In genomic region chr20:25057234-25058050, GRCh38 we compare ENCODE assay signal across 8 cellular contexts. TPM values are rescaled to one million over a fixed set of nuclear protein-coding genes. Genes with fewer than 3 reads are reported as not detected.
DNase-seq lines count a peak whose midpoint lies in the region; ATAC-seq and TF ChIP-seq lines count a peak whose summit lies in the region.

No MANE protein-coding gene starts in this region.

- ATAC-seq in GM19023 (IDR thresholded peaks at IDR 0.05; ENCODE audit: unreplicated experiment), result peak; percentile 41
- ATAC-seq in HG03196 (IDR thresholded peaks at IDR 0.05; ENCODE audit: unreplicated experiment), result peak; percentile 34
- ATAC-seq in Panc1, result peak; percentile 84

- POLR2A ChIA-PET in Panc1 (lab: Charles Lee), result no interaction called here

- WGBS in suprapubic skin, result 0% methylated on average over 23 of the region's 86 CpGs

- peaks cover 16% of the 10 kb centered on the region for H3K36me3 Mint-ChIP-seq in activated T-helper 2 cell treated with anti-CD3 and anti-CD28 coated beads, Interferon-gamma antibody, Interleukin-2, Interleukin-4, amounts not matched to agents 10 μg/mL and 5 μg/mL and 100 μg/mL, durations not matched to agents 14 hours and 24 hours and 36 hours (ENCODE audit: low read depth)

- H3K27me3 Mint-ChIP-seq in activated T-helper 2 cell treated with anti-CD3 and anti-CD28 coated beads, Interferon-gamma antibody, Interleukin-2, Interleukin-4, amounts not matched to agents 10 μg/mL and 5 μg/mL and 100 μg/mL, durations not matched to agents 14 hours and 24 hours and 36 hours (ENCODE audit: low read depth), result peaks cover 18% of the 10 kb centered on the region

- BruUV-seq in Panc1 (replicated peaks; lab: Mats Ljungman, UMichigan), result no TSS peak

- no peak for TF ChIP-seq EP300 in suprapubic skin (IDR thresholded peaks at IDR 0.05)

- H3K4me3 ChIP-seq in Panc1 (ENCODE audit: low read depth in 2 of 2, low read length in 2 of 2), result peak overlapping the region; percentile 71 to 72
- H3K4me3 ChIP-seq in fibroblast of villous mesenchyme (ENCODE audit: low read depth, low read length), result peak overlapping the region; percentile 67
- H3K4me3 ChIP-seq in neutrophil (ENCODE audit: low read depth in 1 of 2, low read length in 1 of 2), result peak overlapping the region; percentile 81 to 84
- peak overlapping the region; percentile 92 for H3K4me3 ChIP-seq in suprapubic skin

- H3K27ac ChIP-seq in Panc1 (ENCODE audit: low read length) (peak overlapping the region; percentile 83), neutrophil (peak overlapping the region; percentile 74), suprapubic skin (peak overlapping the region; percentile 92)

- intact Hi-C loops in Panc1 (cut with micrococcal nuclease; ENCODE audit: unreplicated experiment), result no loop called here
- intact Hi-C loops in activated T-helper 2 cell treated with anti-CD3 and anti-CD28 coated beads, Interferon-gamma antibody, Interleukin-2, Interleukin-4, amounts not matched to agents 10 μg/mL and 5 μg/mL and 100 μg/mL, durations not matched to agents 14 hours and 24 hours and 36 hours (cut with micrococcal nuclease), result loop anchor here (1.0 to 5.0 kb wide), 7 partner anchors 65 to 1030 kb away; partner anchors contain the start of genes ABHD12, APMAP, CST7 and PYGB

- H3K9me3 Mint-ChIP-seq in activated T-helper 2 cell treated with anti-CD3 and anti-CD28 coated beads, Interferon-gamma antibody, Interleukin-2, Interleukin-4, amounts not matched to agents 10 μg/mL and 5 μg/mL and 100 μg/mL, durations not matched to agents 14 hours and 24 hours and 36 hours, result no peaks in the 10 kb centered on the region

- no peaks in the 10 kb centered on the region for H3K27me3 ChIP-seq in Panc1 (ENCODE audit: control insufficient read depth, insufficient read depth, low read length)
- H3K27me3 ChIP-seq in neutrophil, result peaks cover 17% of the 10 kb centered on the region
- no peaks in the 10 kb centered on the region for H3K27me3 ChIP-seq in suprapubic skin

- in situ Hi-C loops in Panc1 (cut with HindIII; ENCODE audit: low pct_unique_long_range_greater_than_20kb, low sequenced_read_pairs), result no loop called here

- no peaks in the 10 kb centered on the region for H3K36me3 ChIP-seq in Panc1 (ENCODE audit: control insufficient read depth, insufficient read depth, low read length)
- no peaks in the 10 kb centered on the region for H3K36me3 ChIP-seq in neutrophil
- H3K36me3 ChIP-seq in suprapubic skin, result no peaks in the 10 kb centered on the region

- peaks cover 33% of the 10 kb centered on the region for H3K4me1 ChIP-seq in Panc1 (ENCODE audit: control insufficient read depth, insufficient read depth, low read length)
- peaks cover 30 to 37% of the 10 kb centered on the region in 2 experiments for H3K4me1 ChIP-seq in neutrophil (ENCODE audit: control insufficient read depth in 1 of 2, insufficient read depth in 1 of 2, low read depth in 1 of 2, low read length in 1 of 2)
- H3K4me1 ChIP-seq in suprapubic skin, result peaks cover 67% of the 10 kb centered on the region

- TF ChIP-seq CTCF in Panc1 (IDR thresholded peaks at IDR 0.05) (no peak), fibroblast of villous mesenchyme (IDR thresholded peaks at IDR 0.05; ENCODE audit: insufficient read depth, low read depth, low read length) (no peak), neutrophil (IDR thresholded peaks at IDR 0.05) (no peak), suprapubic skin (IDR thresholded peaks at IDR 0.05) (no peak)

- H3K4me3 Mint-ChIP-seq in activated T-helper 2 cell treated with anti-CD3 and anti-CD28 coated beads, Interferon-gamma antibody, Interleukin-2, Interleukin-4, amounts not matched to agents 10 μg/mL and 5 μg/mL and 100 μg/mL, durations not matched to agents 14 hours and 24 hours and 36 hours (ENCODE audit: low read depth), result peak overlapping the region; percentile 76

- TF ChIP-seq POLR2A in suprapubic skin (IDR thresholded peaks at IDR 0.05), result peak in 1 of 2 donors; percentile 9

- DNase-seq in Ammon's horn (ENCODE audit: low spot score) (peak; percentile 83), Panc1 (ENCODE audit: low read depth, low spot score) (no peak), fibroblast of villous mesenchyme (ENCODE audit: low read depth) (peak; percentile 33), suprapubic skin (ENCODE audit: low spot score in 2 of 2) (peak; percentile 78 to 87)
- peak; percentile 78 for DNase-seq in activated T-helper 2 cell treated with anti-CD3 and anti-CD28 coated beads, Interferon-gamma antibody, Interleukin-2, Interleukin-4, amounts not matched to agents 10 μg/mL and 5 μg/mL and 100 μg/mL, durations not matched to agents 14 hours and 24 hours and 36 hours (ENCODE audit: low spot score)

- no peaks in the 10 kb centered on the region for H3K9me3 ChIP-seq in Panc1 (ENCODE audit: control insufficient read depth, insufficient read depth, low read depth, low read length)
- H3K9me3 ChIP-seq in neutrophil, result no peaks in the 10 kb centered on the region
- no peaks in the 10 kb centered on the region for H3K9me3 ChIP-seq in suprapubic skin

- peaks cover 30% of the 10 kb centered on the region for H3K4me1 Mint-ChIP-seq in activated T-helper 2 cell treated with anti-CD3 and anti-CD28 coated beads, Interferon-gamma antibody, Interleukin-2, Interleukin-4, amounts not matched to agents 10 μg/mL and 5 μg/mL and 100 μg/mL, durations not matched to agents 14 hours and 24 hours and 36 hours (ENCODE audit: low read depth)

- CTCF ChIA-PET in Panc1 (lab: Charles Lee), result no interaction called here

- H3K27ac Mint-ChIP-seq in activated T-helper 2 cell treated with anti-CD3 and anti-CD28 coated beads, Interferon-gamma antibody, Interleukin-2, Interleukin-4, amounts not matched to agents 10 μg/mL and 5 μg/mL and 100 μg/mL, durations not matched to agents 14 hours and 24 hours and 36 hours, result peak overlapping the region; percentile 64

RNA-seq across cellular contexts. Expression of gene ACSS1, which starts 0.5 kb away (rescaled TPM):
- total RNA-seq in Panc1 (2021; ENCODE audit: unreplicated experiment) (32.2 TPM), fibroblast of villous mesenchyme (1.6 and 3.5 TPM in 2 replicates), suprapubic skin (10 to 100 TPM; 29.0 to 80.0 (median 47.6) TPM)
- polyA plus RNA-seq in Panc1 (2012; ENCODE audit: insufficient read length), result 21.7 TPM
- 15.1 and 15.5 TPM in 2 replicates for total RNA-seq in activated T-helper 2 cell treated with anti-CD3 and anti-CD28 coated beads, Interferon-gamma antibody, Interleukin-2, Interleukin-4, amounts not matched to agents 10 μg/mL and 5 μg/mL and 100 μg/mL, durations not matched to agents 14 hours and 24 hours and 36 hours

RNA-seq across cellular contexts. Expression of gene VSX1, which starts 24.5 kb away (rescaled TPM):
- total RNA-seq in Panc1 (2021; ENCODE audit: unreplicated experiment) (0.21 TPM), fibroblast of villous mesenchyme (not detected in 2 replicates), suprapubic skin (not detected)
- polyA plus RNA-seq in Panc1 (2012; ENCODE audit: insufficient read length), result not detected
- not detected in 2 replicates for total RNA-seq in activated T-helper 2 cell treated with anti-CD3 and anti-CD28 coated beads, Interferon-gamma antibody, Interleukin-2, Interleukin-4, amounts not matched to agents 10 μg/mL and 5 μg/mL and 100 μg/mL, durations not matched to agents 14 hours and 24 hours and 36 hours

Comparison
In these comparisons a context has a peak if more than half of its experiments do, and no peak if none do; other contexts are left out.
1. ATAC-seq: peak in every context shown above with its lines; median percentile 84 in Panc1; 41 in GM19023; 34 in HG03196.